In the genomic region with DNA sequence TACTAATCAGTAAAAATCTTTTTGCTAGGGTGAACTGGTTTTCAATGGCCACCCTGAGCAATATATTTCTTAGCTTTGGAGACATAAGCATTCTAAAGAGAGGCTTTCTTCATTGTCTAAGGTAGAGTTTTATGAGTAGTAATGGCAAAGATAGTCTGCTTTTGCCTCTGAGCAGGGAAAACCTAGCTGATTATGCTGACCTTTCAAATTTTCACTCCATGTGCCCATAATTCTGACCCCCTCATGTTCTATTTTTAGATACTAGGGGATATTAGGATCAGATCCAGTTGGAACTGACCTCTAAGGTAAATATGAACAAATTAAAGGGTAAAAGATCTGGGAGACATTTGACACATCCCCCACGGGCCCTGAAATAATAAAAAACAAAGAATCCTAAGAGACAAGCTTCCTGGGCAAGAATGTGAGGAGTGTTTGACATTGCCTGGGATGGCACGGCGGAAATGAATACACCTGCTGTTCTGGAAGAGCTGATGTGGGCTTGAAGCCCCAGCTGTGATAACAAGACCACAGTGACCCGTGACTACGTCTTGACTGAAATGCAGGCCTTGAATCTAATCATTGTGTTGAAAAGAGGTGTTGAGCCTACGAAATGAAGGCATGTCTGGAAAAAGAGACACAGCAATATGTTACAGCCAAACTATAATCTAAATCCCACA, we compare ENCODE assay signal across 2 cellular contexts.
TF ChIP-seq lines count a peak whose summit lies in the region.

No MANE protein-coding gene starts in this region.

TF ChIP-seq in HepG2, 621 proteins besides CTCF, POLR2A, EP300 and RAD21:
- TF ChIP-seq MAFK (conservative IDR thresholded peaks at IDR 0.05 in 1 of 2, IDR thresholded peaks at IDR 0.05 in 1 of 2; ENCODE audit: low read length in 2 of 2) = peak; percentile 91 to 94
- TF ChIP-seq ZNF850 (CRISPR knock-in tag; conservative IDR thresholded peaks at IDR 0.05) = no peak
- TF ChIP-seq MAFF (IDR thresholded peaks at IDR 0.05; ENCODE audit: low read depth, low read length) = peak; percentile 92
- no peak for TF ChIP-seq ZNF543 (CRISPR knock-in tag; IDR thresholded peaks at IDR 0.05)

TF ChIP-seq in K562, 482 proteins besides CTCF, POLR2A, EP300 and RAD21:
- TF ChIP-seq ZNF316 (IDR thresholded peaks at IDR 0.05) (peak; percentile 20; the same call in 1 of the 2 replicates), MAFF (IDR thresholded peaks at IDR 0.05; ENCODE audit: low read length) (0 out of 2 replicates have a peak, but pooled peaks have one; percentile 44), OTX1 (CRISPR knock-in tag; IDR thresholded peaks at IDR 0.05) (no peak), MAFK (IDR thresholded peaks at IDR 0.05; ENCODE audit: low read length) (peak; percentile 37; the same call in 1 of the 2 replicates)
